In genomic region chr1:1724035-1724864, GRCh38 we compare ENCODE assay signal across 1 cellular context.
TF ChIP-seq lines count a peak whose summit lies in the region.
"Not testable (repeated sequence)": the region's sequence is repeated elsewhere in the genome, so short reads cannot be mapped to it uniquely, and the experiment has no call there.

TSS of gene CDK11A (minus strand) at chr1:1724357. CDS start at chr1:1722818, 1,539 bp downstream.

TF ChIP-seq in HepG2, 621 proteins besides CTCF, POLR2A, EP300 and RAD21 (continued from another document and continues in another):
- TF ChIP-seq ZBTB25 (CRISPR knock-in tag; IDR thresholded peaks at IDR 0.05) (peak; percentile 100), ZFP91 (CRISPR knock-in tag; IDR thresholded peaks at IDR 0.05; ENCODE audit: borderline replicate concordance) (peak; percentile 60; the same call in 1 of the 2 replicates), SIN3A (IDR thresholded peaks at IDR 0.05; ENCODE audit: borderline replicate concordance, low read depth, low read length) (peak; percentile 63; the same call in 1 of the 2 replicates), NFYC (CRISPR knock-in tag; IDR thresholded peaks at IDR 0.05) (peak; percentile 57), SOX6 (CRISPR knock-in tag; IDR thresholded peaks at IDR 0.05) (peak; percentile 39), SIX4 (CRISPR knock-in tag; IDR thresholded peaks at IDR 0.05) (peak; percentile 56; the same call in 1 of the 2 replicates), ELF3 (CRISPR knock-in tag; IDR thresholded peaks at IDR 0.05) (peak; percentile 68), ARHGAP35 (CRISPR knock-in tag; IDR thresholded peaks at IDR 0.05; ENCODE audit: borderline replicate concordance) (0 out of 2 replicates have a peak, but pooled peaks have one; percentile 40), ZNF143 (CRISPR knock-in tag; IDR thresholded peaks at IDR 0.05) (peak; percentile 76), PHF5A (CRISPR knock-in tag; IDR thresholded peaks at IDR 0.05; ENCODE audit: low read depth, unreplicated experiment) (peak; percentile 57), GMEB1 (CRISPR knock-in tag; IDR thresholded peaks at IDR 0.05; ENCODE audit: borderline replicate concordance) (peak; percentile 80), ZFX (CRISPR knock-in tag; IDR thresholded peaks at IDR 0.05; ENCODE audit: low read depth) (peak; percentile 50), TOE1 (CRISPR knock-in tag; IDR thresholded peaks at IDR 0.05) (peak; percentile 19; the same call in 1 of the 2 replicates), SIN3B (IDR thresholded peaks at IDR 0.05; ENCODE audit: low read length) (peak; percentile 84), MYPOP (CRISPR knock-in tag; IDR thresholded peaks at IDR 0.05) (peak; percentile 83; the same call in 1 of the 2 replicates), AKAP8 (CRISPR knock-in tag; IDR thresholded peaks at IDR 0.05) (peak; percentile 74; the same call in 1 of the 2 replicates), PPARG (CRISPR knock-in tag; conservative IDR thresholded peaks at IDR 0.05) (peak; percentile 99), GABPA (IDR thresholded peaks at IDR 0.05; ENCODE audit: low read depth, low read length) (peak; percentile 65), GABPA (CRISPR knock-in tag; IDR thresholded peaks at IDR 0.05; ENCODE audit: low read depth) (peak; percentile 92), ATF3 (CRISPR knock-in tag; IDR thresholded peaks at IDR 0.05) (peak; percentile 54), ZNF501 (CRISPR knock-in tag; IDR thresholded peaks at IDR 0.05) (0 out of 2 replicates have a peak, but pooled peaks have one; percentile 35), PHF20 (CRISPR knock-in tag; IDR thresholded peaks at IDR 0.05) (peak; percentile 96), MIER3 (CRISPR knock-in tag; IDR thresholded peaks at IDR 0.05; ENCODE audit: borderline replicate concordance) (peak; percentile 39; the same call in 1 of the 2 replicates), SRF (IDR thresholded peaks at IDR 0.05; ENCODE audit: low read depth, low read length) (peak; percentile 68), FOXK1 (CRISPR knock-in tag; IDR thresholded peaks at IDR 0.05; ENCODE audit: borderline replicate concordance, low read depth) (peak; percentile 90), FOSL2 (CRISPR knock-in tag; IDR thresholded peaks at IDR 0.05) (peak; percentile 57), TARDBP (CRISPR knock-in tag; IDR thresholded peaks at IDR 0.05) (0 out of 2 replicates have a peak, but pooled peaks have one; percentile 36), KLF6 (CRISPR knock-in tag; IDR thresholded peaks at IDR 0.05) (0 out of 2 replicates have a peak, but pooled peaks have one; percentile 43), CREM (IDR thresholded peaks at IDR 0.05) (peak; percentile 99), CREM (CRISPR knock-in tag; IDR thresholded peaks at IDR 0.05) (peak; percentile 86), KMT2A (CRISPR knock-in tag; IDR thresholded peaks at IDR 0.05) (peak; percentile 45; the same call in 1 of the 2 replicates), NONO (CRISPR knock-in tag; conservative IDR thresholded peaks at IDR 0.05) (peak; percentile 56; the same call in 1 of the 2 replicates), ZFP1 (CRISPR knock-in tag; IDR thresholded peaks at IDR 0.05) (peak; percentile 43; the same call in 1 of the 2 replicates), TEAD3 (CRISPR knock-in tag; optimal IDR thresholded peaks at IDR 0.05; ENCODE audit: borderline replicate concordance) (peak; percentile 23), ZFP90 (CRISPR knock-in tag; IDR thresholded peaks at IDR 0.05; ENCODE audit: borderline replicate concordance) (0 out of 2 replicates have a peak, but pooled peaks have one; percentile 51), HNRNPLL (IDR thresholded peaks at IDR 0.05; ENCODE audit: low read depth, low read length, poor library complexity, severe bottlenecking) (peak; percentile 79), ZSCAN9 (CRISPR knock-in tag; IDR thresholded peaks at IDR 0.05; ENCODE audit: borderline replicate concordance) (0 out of 2 replicates have a peak, but pooled peaks have one; percentile 43), YEATS2 (CRISPR knock-in tag; IDR thresholded peaks at IDR 0.05; ENCODE audit: borderline replicate concordance) (peak; percentile 80; the same call in 1 of the 2 replicates), ETV5 (CRISPR knock-in tag; IDR thresholded peaks at IDR 0.05; ENCODE audit: borderline replicate concordance) (peak; percentile 77), MXD4 (CRISPR knock-in tag; IDR thresholded peaks at IDR 0.05) (peak; percentile 40; the same call in 1 of the 2 replicates), ZNF350 (CRISPR knock-in tag; IDR thresholded peaks at IDR 0.05; ENCODE audit: borderline replicate concordance, low read depth) (peak; percentile 39; the same call in 1 of the 2 replicates), HNF4G (IDR thresholded peaks at IDR 0.05; ENCODE audit: borderline replicate concordance, low read depth, low read length) (peak; percentile 79)
- TF ChIP-seq, protein P1, sequence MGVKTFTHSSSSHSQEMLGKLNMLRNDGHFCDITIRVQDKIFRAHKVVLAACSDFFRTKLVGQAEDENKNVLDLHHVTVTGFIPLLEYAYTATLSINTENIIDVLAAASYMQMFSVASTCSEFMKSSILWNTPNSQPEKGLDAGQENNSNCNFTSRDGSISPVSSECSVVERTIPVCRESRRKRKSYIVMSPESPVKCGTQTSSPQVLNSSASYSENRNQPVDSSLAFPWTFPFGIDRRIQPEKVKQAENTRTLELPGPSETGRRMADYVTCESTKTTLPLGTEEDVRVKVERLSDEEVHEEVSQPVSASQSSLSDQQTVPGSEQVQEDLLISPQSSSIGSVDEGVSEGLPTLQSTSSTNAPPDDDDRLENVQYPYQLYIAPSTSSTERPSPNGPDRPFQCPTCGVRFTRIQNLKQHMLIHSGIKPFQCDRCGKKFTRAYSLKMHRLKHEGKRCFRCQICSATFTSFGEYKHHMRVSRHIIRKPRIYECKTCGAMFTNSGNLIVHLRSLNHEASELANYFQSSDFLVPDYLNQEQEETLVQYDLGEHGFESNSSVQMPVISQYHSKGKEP (CRISPR knock-in tag; IDR thresholded peaks at IDR 0.05) = 0 out of 2 replicates have a peak, but pooled peaks have one; percentile 63
- TF ChIP-seq SOX6 (IDR thresholded peaks at IDR 0.05); NONO (IDR thresholded peaks at IDR 0.05); HNF4G (CRISPR knock-in tag; IDR thresholded peaks at IDR 0.05; ENCODE audit: borderline replicate concordance, low read depth): not testable (repeated sequence)
- TF ChIP-seq, protein P2, sequence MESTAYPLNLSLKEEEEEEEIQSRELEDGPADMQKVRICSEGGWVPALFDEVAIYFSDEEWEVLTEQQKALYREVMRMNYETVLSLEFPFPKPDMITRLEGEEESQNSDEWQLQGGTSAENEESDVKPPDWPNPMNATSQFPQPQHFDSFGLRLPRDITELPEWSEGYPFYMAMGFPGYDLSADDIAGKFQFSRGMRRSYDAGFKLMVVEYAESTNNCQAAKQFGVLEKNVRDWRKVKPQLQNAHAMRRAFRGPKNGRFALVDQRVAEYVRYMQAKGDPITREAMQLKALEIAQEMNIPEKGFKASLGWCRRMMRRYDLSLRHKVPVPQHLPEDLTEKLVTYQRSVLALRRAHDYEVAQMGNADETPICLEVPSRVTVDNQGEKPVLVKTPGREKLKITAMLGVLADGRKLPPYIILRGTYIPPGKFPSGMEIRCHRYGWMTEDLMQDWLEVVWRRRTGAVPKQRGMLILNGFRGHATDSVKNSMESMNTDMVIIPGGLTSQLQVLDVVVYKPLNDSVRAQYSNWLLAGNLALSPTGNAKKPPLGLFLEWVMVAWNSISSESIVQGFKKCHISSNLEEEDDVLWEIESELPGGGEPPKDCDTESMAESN (CRISPR knock-in tag; conservative IDR thresholded peaks at IDR 0.05) = 0 out of 2 replicates have a peak, but pooled peaks have one; percentile 44
- TF ChIP-seq, protein P3, sequence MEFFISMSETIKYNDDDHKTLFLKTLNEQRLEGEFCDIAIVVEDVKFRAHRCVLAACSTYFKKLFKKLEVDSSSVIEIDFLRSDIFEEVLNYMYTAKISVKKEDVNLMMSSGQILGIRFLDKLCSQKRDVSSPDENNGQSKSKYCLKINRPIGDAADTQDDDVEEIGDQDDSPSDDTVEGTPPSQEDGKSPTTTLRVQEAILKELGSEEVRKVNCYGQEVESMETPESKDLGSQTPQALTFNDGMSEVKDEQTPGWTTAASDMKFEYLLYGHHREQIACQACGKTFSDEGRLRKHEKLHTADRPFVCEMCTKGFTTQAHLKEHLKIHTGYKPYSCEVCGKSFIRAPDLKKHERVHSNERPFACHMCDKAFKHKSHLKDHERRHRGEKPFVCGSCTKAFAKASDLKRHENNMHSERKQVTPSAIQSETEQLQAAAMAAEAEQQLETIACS (CRISPR knock-in tag; IDR thresholded peaks at IDR 0.05) = peak; percentile 32; the same call in 1 of the 2 replicates
- TF ChIP-seq, protein P4, sequence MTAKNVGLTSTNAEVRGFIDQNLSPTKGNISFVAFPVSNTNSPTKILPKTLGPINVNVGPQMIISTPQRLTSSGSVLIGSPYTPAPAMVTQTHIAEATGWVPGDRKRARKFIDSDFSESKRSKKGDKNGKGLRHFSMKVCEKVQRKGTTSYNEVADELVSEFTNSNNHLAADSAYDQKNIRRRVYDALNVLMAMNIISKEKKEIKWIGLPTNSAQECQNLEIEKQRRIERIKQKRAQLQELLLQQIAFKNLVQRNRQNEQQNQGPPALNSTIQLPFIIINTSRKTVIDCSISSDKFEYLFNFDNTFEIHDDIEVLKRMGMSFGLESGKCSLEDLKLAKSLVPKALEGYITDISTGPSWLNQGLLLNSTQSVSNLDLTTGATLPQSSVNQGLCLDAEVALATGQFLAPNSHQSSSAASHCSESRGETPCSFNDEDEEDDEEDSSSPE (CRISPR knock-in tag; IDR thresholded peaks at IDR 0.05) = peak; percentile 47; the same call in 1 of the 2 replicates
- TF ChIP-seq, protein P5, sequence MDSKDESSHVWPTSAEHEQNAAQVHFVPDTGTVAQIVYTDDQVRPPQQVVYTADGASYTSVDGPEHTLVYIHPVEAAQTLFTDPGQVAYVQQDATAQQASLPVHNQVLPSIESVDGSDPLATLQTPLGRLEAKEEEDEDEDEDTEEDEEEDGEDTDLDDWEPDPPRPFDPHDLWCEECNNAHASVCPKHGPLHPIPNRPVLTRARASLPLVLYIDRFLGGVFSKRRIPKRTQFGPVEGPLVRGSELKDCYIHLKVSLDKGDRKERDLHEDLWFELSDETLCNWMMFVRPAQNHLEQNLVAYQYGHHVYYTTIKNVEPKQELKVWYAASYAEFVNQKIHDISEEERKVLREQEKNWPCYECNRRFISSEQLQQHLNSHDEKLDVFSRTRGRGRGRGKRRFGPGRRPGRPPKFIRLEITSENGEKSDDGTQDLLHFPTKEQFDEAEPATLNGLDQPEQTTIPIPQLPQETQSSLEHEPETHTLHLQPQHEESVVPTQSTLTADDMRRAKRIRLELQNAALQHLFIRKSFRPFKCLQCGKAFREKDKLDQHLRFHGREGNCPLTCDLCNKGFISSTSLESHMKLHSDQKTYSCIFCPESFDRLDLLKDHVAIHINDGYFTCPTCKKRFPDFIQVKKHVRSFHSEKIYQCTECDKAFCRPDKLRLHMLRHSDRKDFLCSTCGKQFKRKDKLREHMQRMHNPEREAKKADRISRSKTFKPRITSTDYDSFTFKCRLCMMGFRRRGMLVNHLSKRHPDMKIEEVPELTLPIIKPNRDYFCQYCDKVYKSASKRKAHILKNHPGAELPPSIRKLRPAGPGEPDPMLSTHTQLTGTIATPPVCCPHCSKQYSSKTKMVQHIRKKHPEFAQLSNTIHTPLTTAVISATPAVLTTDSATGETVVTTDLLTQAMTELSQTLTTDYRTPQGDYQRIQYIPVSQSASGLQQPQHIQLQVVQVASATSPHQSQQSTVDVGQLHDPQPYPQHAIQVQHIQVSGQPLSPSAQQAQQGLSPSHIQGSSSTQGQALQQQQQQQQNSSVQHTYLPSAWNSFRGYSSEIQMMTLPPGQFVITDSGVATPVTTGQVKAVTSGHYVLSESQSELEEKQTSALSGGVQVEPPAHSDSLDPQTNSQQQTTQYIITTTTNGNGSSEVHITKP (CRISPR knock-in tag; IDR thresholded peaks at IDR 0.05; ENCODE audit: low read depth) = peak; percentile 83; the same call in 1 of the 2 replicates
- TF ChIP-seq, protein P6, sequence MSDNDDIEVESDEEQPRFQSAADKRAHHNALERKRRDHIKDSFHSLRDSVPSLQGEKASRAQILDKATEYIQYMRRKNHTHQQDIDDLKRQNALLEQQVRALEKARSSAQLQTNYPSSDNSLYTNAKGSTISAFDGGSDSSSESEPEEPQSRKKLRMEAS (IDR thresholded peaks at IDR 0.05) = peak; percentile 59
